ENCODE assay signal across 14 cellular contexts in the genomic region with DNA sequence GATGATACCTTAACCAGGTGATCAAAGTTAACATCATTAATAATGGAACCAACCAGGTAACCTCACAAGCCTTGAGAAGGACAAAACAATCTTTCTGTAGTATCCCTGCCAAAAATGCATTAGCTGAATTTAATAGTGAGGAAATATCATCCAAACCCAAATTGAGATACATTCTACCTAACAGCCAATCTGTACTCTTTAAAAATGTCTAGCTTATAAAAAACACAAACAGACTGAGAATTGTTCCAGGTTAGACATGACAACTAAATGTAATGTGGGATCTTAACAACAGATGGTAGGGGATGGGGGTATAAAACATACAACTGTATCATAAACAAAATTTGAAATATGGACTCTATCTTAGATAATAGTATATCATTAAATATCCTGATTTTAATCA. TPM values are rescaled to one million over a fixed set of nuclear protein-coding genes. Genes with fewer than 3 reads are reported as not detected.
DNase-seq lines count a peak whose midpoint lies in the region; ATAC-seq, FAIRE-seq and TF ChIP-seq lines count a peak whose summit lies in the region.
"Had no signal": no experiment of that assay in that cellular context is flagged by ENCODE, and none has a peak within 500 bp of the region (broad histone marks: within the 10 kb centered on the region; RNA-seq: fewer than 3 reads in every experiment).

No MANE protein-coding gene starts in this region.

- H3K36me3 Mint-ChIP-seq in GM23338 (ENCODE audit: low read depth): no peaks in the 10 kb centered on the region
- H3K36me3 Mint-ChIP-seq: activated naive CD8-positive, alpha-beta T cell had no signal

- H3K4me3 Mint-ChIP-seq in GM23338: peak overlapping the region; percentile 78

- no peaks in the 10 kb centered on the region for H3F3A ChIP-seq in GM23338 (replicated peaks; ENCODE audit: low read depth)

- no peak overlapping the region for H2AFZ ChIP-seq in GM23338
- H2AFZ ChIP-seq in keratinocyte (ENCODE audit: control insufficient read depth, low read length): no peak overlapping the region

- FAIRE-seq in keratinocyte (lab: Jason Lieb, UNC) (no peak), frontal cortex (lab: Jason Lieb, UNC) (no peak)

- peaks cover 60% of the 10 kb centered on the region for H3K4me1 Mint-ChIP-seq in GM23338

- H3K4me1 ChIP-seq in BLaER1: peaks cover 27% of the 10 kb centered on the region
- peaks cover 77% of the 10 kb centered on the region for H3K4me1 ChIP-seq in GM23338 (ENCODE audit: insufficient read depth)
- peaks cover 9% of the 10 kb centered on the region for H3K4me1 ChIP-seq in keratinocyte (ENCODE audit: control insufficient read depth, extremely low read depth, insufficient read depth, low read length)

- no peak overlapping the region for H3K27ac Mint-ChIP-seq in GM23338
- H3K27ac Mint-ChIP-seq: activated CD4-positive, alpha-beta memory T cell treated with anti-CD3 and anti-CD28 coated beads for 36 hours; activated naive CD8-positive, alpha-beta T cell; T-helper 1 cell treated with Interleukin-12 subunit alpha and Interleukin-12 subunit beta and Interleukin-4 antibody, amounts not matched to agents 30 μg/mL and 1 μg/mL, for 36 hours had no signal

- H3K79me2 ChIP-seq in GM23338 (replicated peaks; ENCODE audit: insufficient read depth) (peaks cover 65% of the 10 kb centered on the region), keratinocyte (ENCODE audit: control insufficient read depth, insufficient read depth, low read length) (peaks cover 56% of the 10 kb centered on the region)

- dilution Hi-C loops in keratinocyte (cut with MboI; ENCODE audit: extremely low pct_ligation_motif_present, low sequenced_read_pairs): no loop called here

- TF ChIP-seq CTCF in GM23338 (conservative IDR thresholded peaks at IDR 0.05; ENCODE audit: low read depth in 2 of 2): no peak
- TF ChIP-seq CTCF in keratinocyte (optimal IDR thresholded peaks at IDR 0.05 in 1 of 3, IDR thresholded peaks at IDR 0.05 in 1 of 3, conservative IDR thresholded peaks at IDR 0.05 in 1 of 3; ENCODE audit: extremely low read depth in 1 of 3, insufficient read depth in 2 of 3, low read length in 3 of 3): no peak

- H3K27me3 Mint-ChIP-seq in GM23338 (ENCODE audit: insufficient read depth, low read depth, poor library complexity): no peaks in the 10 kb centered on the region

- no peak overlapping the region for H3K4me3 ChIP-seq in BLaER1
- H3K4me3 ChIP-seq in GM23338: peak overlapping the region; percentile 81
- H3K4me3 ChIP-seq in SK-N-MC: peak overlapping the region; percentile 97
- H3K4me3 ChIP-seq in keratinocyte (ENCODE audit: control insufficient read depth in 2 of 3, extremely low read depth in 1 of 3, insufficient read depth in 2 of 3, low read depth in 1 of 3, low read length in 3 of 3): no peak overlapping the region
- H3K4me3 ChIP-seq: stomach had no signal

- ATAC-seq in GM23338: no peak

- H3K9me3 ChIP-seq in BLaER1: no peaks in the 10 kb centered on the region
- H3K9me3 ChIP-seq in SK-N-MC (ENCODE audit: low read depth, low read length): peaks cover 9% of the 10 kb centered on the region; the same call in 1 of the 2 replicates
- no peaks in the 10 kb centered on the region for H3K9me3 ChIP-seq in keratinocyte (ENCODE audit: control insufficient read depth, low read depth, low read length)
- H3K9me3 ChIP-seq: stomach had no signal

- no peak for DNase-seq in GM23338 (ENCODE audit: low spot score)
- DNase-seq in SK-N-MC (ENCODE audit: low read depth, low spot score): no peak
- DNase-seq in keratinocyte (ENCODE audit: low read depth, low spot score): no peak
- DNase-seq in frontal cortex (ENCODE audit: low spot score in 2 of 2): no peak
- no peak for DNase-seq in AG20443 (ENCODE audit: low spot score)
- no peak for DNase-seq in stimulated activated CD4-positive, alpha-beta T cell treated with anti-CD3 and anti-CD28 coated beads, Interleukin-2, amount 100 ng/mL, for 24 hours
- DNase-seq in NCI-H2171 (lab: John Stamatoyannopoulos, UW): no peak
- DNase-seq: activated CD4-positive, alpha-beta memory T cell treated with anti-CD3 and anti-CD28 coated beads for 36 hours; stimulated activated CD4-positive, alpha-beta T cell treated with anti-CD3 and anti-CD28 coated beads, Interleukin-4, amount 100 ng/mL, for 4 hours; stomach had no signal

- H4K20me1 ChIP-seq in BLaER1 (0 out of 2 replicates have a peak, but pooled peaks cover 5% of the 10 kb centered on the region), GM23338 (replicated peaks; ENCODE audit: insufficient read depth) (no peaks in the 10 kb centered on the region), keratinocyte (ENCODE audit: control insufficient read depth, extremely low read depth, insufficient read depth, low read length) (no peaks in the 10 kb centered on the region)

- H3K4me2 ChIP-seq in BLaER1 (peak overlapping the region; percentile 74), GM23338 (peak overlapping the region; percentile 93), keratinocyte (ENCODE audit: control insufficient read depth, extremely low read depth, insufficient read depth, low read depth, low read length) (peak overlapping the region; percentile 40)

- no peaks in the 10 kb centered on the region for H3K9me3 Mint-ChIP-seq in GM23338
- H3K9me3 Mint-ChIP-seq: T-helper 1 cell treated with Interleukin-12 subunit alpha and Interleukin-12 subunit beta and Interleukin-4 antibody, amounts not matched to agents 30 μg/mL and 1 μg/mL, for 36 hours had no signal

- H3K9me2 ChIP-seq in GM23338 (ENCODE audit: insufficient read depth): no peaks in the 10 kb centered on the region

- H3K27ac ChIP-seq in BLaER1 (no peak overlapping the region), GM23338 (ENCODE audit: low read depth) (no peak overlapping the region), SK-N-MC (no peak overlapping the region), keratinocyte (ENCODE audit: control insufficient read depth, insufficient read depth, low read length) (no peak overlapping the region)
- H3K27ac ChIP-seq: C4-2B, stomach had no signal

- no peaks in the 10 kb centered on the region for H3K9me1 ChIP-seq in keratinocyte (ENCODE audit: control insufficient read depth, extremely low read depth, insufficient read depth, low read length)

- H3K9ac ChIP-seq in BLaER1: no peak overlapping the region
- peak overlapping the region; percentile 17 for H3K9ac ChIP-seq in SK-N-MC (ENCODE audit: insufficient read length)
- no peak overlapping the region for H3K9ac ChIP-seq in keratinocyte (ENCODE audit: control insufficient read depth, extremely low read depth, insufficient read depth, low read length)

- H3K36me3 ChIP-seq in BLaER1: no peaks in the 10 kb centered on the region
- H3K36me3 ChIP-seq in GM23338 (ENCODE audit: insufficient read depth): no peaks in the 10 kb centered on the region
- H3K36me3 ChIP-seq in SK-N-MC (ENCODE audit: insufficient read depth, low read length): peaks cover 22% of the 10 kb centered on the region
- H3K36me3 ChIP-seq in keratinocyte (ENCODE audit: control insufficient read depth in 2 of 2, extremely low read depth in 1 of 2, insufficient read depth in 2 of 2, low read length in 2 of 2): no peaks in the 10 kb centered on the region
- H3K36me3 ChIP-seq: stomach had no signal

- H3K27me3 ChIP-seq in BLaER1: no peaks in the 10 kb centered on the region
- H3K27me3 ChIP-seq in GM23338 (ENCODE audit: insufficient read depth): no peaks in the 10 kb centered on the region
- H3K27me3 ChIP-seq in keratinocyte (ENCODE audit: control insufficient read depth, extremely low read depth, insufficient read depth, low read length): no peaks in the 10 kb centered on the region
- H3K27me3 ChIP-seq: stomach had no signal

TF ChIP-seq in GM23338, 12 proteins besides CTCF, POLR2A, EP300 and RAD21:
- no peak for TF ChIP-seq EZH2 (IDR thresholded peaks at IDR 0.05; ENCODE audit: low read depth, unreplicated experiment)
- TF ChIP-seq, protein P1, sequence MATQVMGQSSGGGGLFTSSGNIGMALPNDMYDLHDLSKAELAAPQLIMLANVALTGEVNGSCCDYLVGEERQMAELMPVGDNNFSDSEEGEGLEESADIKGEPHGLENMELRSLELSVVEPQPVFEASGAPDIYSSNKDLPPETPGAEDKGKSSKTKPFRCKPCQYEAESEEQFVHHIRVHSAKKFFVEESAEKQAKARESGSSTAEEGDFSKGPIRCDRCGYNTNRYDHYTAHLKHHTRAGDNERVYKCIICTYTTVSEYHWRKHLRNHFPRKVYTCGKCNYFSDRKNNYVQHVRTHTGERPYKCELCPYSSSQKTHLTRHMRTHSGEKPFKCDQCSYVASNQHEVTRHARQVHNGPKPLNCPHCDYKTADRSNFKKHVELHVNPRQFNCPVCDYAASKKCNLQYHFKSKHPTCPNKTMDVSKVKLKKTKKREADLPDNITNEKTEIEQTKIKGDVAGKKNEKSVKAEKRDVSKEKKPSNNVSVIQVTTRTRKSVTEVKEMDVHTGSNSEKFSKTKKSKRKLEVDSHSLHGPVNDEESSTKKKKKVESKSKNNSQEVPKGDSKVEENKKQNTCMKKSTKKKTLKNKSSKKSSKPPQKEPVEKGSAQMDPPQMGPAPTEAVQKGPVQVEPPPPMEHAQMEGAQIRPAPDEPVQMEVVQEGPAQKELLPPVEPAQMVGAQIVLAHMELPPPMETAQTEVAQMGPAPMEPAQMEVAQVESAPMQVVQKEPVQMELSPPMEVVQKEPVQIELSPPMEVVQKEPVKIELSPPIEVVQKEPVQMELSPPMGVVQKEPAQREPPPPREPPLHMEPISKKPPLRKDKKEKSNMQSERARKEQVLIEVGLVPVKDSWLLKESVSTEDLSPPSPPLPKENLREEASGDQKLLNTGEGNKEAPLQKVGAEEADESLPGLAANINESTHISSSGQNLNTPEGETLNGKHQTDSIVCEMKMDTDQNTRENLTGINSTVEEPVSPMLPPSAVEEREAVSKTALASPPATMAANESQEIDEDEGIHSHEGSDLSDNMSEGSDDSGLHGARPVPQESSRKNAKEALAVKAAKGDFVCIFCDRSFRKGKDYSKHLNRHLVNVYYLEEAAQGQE (IDR thresholded peaks at IDR 0.05; ENCODE audit: unreplicated experiment): no peak

RNA-seq across cellular contexts. Expression of gene FANCL, which starts 1.9 kb away (rescaled TPM):
- 90.4 and 115 TPM in 2 replicates for total RNA-seq in GM23338 (2014; rRNA removed; shearing (Covaris generic))
- 82.1 and 97.8 TPM in 2 replicates for polyA plus RNA-seq in GM23338 (2016; fragmentation: Nextera tagmentation; extraction: Ambion mirVana)
- polyA plus RNA-seq in keratinocyte: 5.7 to 15.1 TPM (median 6.6 TPM) in 3 replicates
- 2.3 TPM for polyA plus RNA-seq in keratinocyte (2011; ENCODE audit: low read depth)
- 3.6 and 8.2 TPM in 2 replicates for polyA plus RNA-seq in keratinocyte (2011; cell fraction: cytosol; rRNA removed)
- 9.9 and 16.2 TPM in 2 replicates for polyA plus RNA-seq in keratinocyte (2011; cell fraction: nucleus; rRNA removed)
- polyA plus RNA-seq in keratinocyte (2012; ENCODE audit: low replicate concordance): 4.5 and 6.1 TPM in 2 replicates
- polyA minus RNA-seq in keratinocyte: 2.1 to 12.2 TPM (median 4.5 TPM) in 3 replicates
- polyA minus RNA-seq in keratinocyte (2011; cell fraction: cytosol; rRNA and poly(A)+ RNA removed): 6.1 TPM
- polyA minus RNA-seq in keratinocyte (2011; cell fraction: nucleus; rRNA and poly(A)+ RNA removed): 5.5 and 9.2 TPM in 2 replicates
- total RNA-seq in frontal cortex: 100 TPM

Comparison
In these comparisons a context has a peak if more than half of its experiments do, and no peak if none do; other contexts are left out.
1. H3K4me2 ChIP-seq: peak in every context shown above with its lines; median percentile 93 in GM23338; 74 in BLaER1; 40 in keratinocyte.
2. H3K4me3 ChIP-seq: peak in GM23338 (single experiment) and SK-N-MC (single experiment); none in BLaER1 (single experiment) and keratinocyte (0 of 3).